Comparison of ENCODE assay signal across 17 cellular contexts in the genomic region with DNA sequence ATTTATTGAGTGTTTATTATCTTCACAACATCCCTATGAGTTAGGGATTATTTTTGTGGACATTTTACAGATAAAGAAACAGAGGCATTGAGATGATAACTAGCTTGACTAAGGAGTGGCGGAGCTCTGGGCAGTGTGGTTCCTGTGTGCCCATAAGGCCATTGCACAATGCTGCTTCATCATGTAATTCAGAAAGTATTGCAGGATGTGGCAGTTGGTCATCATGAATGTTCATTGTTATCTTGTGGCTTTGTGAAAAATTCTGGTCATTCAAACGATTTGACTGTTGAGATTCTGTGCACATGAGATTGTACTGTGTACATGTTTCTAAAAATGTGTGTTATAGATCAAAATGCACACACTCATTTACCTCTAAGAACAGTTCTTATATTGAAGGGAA.
DNase-seq lines count a peak whose midpoint lies in the region; TF ChIP-seq lines count a peak whose summit lies in the region.
"Had no signal": no experiment of that assay in that cellular context is flagged by ENCODE, and none has a peak within 500 bp of the region (broad histone marks: within the 10 kb centered on the region; RNA-seq: fewer than 3 reads in every experiment).

No MANE protein-coding gene starts in this region.

- peaks cover 57% of the 10 kb centered on the region for H3K4me1 Mint-ChIP-seq in HFFc6 (ENCODE audit: low read depth)
- H3K4me1 Mint-ChIP-seq: GM23338 had no signal

- H3K36me3 Mint-ChIP-seq in HFFc6 (ENCODE audit: low read depth): peaks cover 7% of the 10 kb centered on the region

- no peaks in the 10 kb centered on the region; the same call in 1 of the 2 replicates for H3K9me3 Mint-ChIP-seq in HFFc6
- H3K9me3 Mint-ChIP-seq: endodermal cell, GM23338 had no signal

- H3K27ac Mint-ChIP-seq in HFFc6: peak overlapping the region; percentile 67
- H3K27ac Mint-ChIP-seq: endodermal cell, GM23338 had no signal

- no peaks in the 10 kb centered on the region; the same call in none of the 2 replicates for H3K27me3 Mint-ChIP-seq in HFFc6 (ENCODE audit: insufficient read depth)

- H3K4me3 ChIP-seq in fibroblast of the aortic adventitia (ENCODE audit: low read depth, low read length): no peak overlapping the region
- H3K4me3 ChIP-seq: GM23338 had no signal

- H3K4me3 Mint-ChIP-seq in HFFc6: peak overlapping the region; percentile 2; the same call in 1 of the 2 replicates
- H3K4me3 Mint-ChIP-seq: endodermal cell, GM23338 had no signal

- TF ChIP-seq CTCF in HFFc6 (IDR thresholded peaks at IDR 0.05): no peak
- no peak for TF ChIP-seq CTCF in fibroblast of the aortic adventitia (IDR thresholded peaks at IDR 0.05; ENCODE audit: insufficient read depth, low read length)

- peak; percentile 37 for DNase-seq in A172 (ENCODE audit: low spot score)
- DNase-seq in HFFc6: peak; percentile 63
- DNase-seq in SW480 (ENCODE audit: low spot score): peak; percentile 56
- DNase-seq in fibroblast of the aortic adventitia (ENCODE audit: low read depth): peak; percentile 79
- DNase-seq in SIG-M5 treated with dmso at 0.1 percent for 504 hours (lab: John Stamatoyannopoulos, UW; ENCODE audit: unreplicated experiment): no peak
- no peak for DNase-seq in NCI-H1105 (lab: John Stamatoyannopoulos, UW)
- DNase-seq in germinal center (ENCODE audit: low spot score): no peak
- no peak for DNase-seq in 8988T
- DNase-seq: activated T-cell treated with anti-CD3 and anti-CD28 coated beads, Interleukin-2, amount 50 U/mL, for 1 hour; anterior cingulate cortex; DND-41; endodermal cell; mesenchymal stem cell; NCI-H1694 treated with DMSO at 0.1 percent for 48 hours; NCI-H774; SK-N-SH had no signal

Comparison
In these comparisons a context has a peak if more than half of its experiments do, and no peak if none do; other contexts are left out.
1. DNase-seq: peak in A172 (single experiment), HFFc6 (single experiment), SW480 (single experiment) and fibroblast of the aortic adventitia (single experiment); none in SIG-M5 treated with dmso at 0.1 percent for 504 hours (single experiment), NCI-H1105 (single experiment), germinal center (single experiment) and 8988T (single experiment).